Comparison of ENCODE assay signal across 31 cellular contexts in the genomic region with DNA sequence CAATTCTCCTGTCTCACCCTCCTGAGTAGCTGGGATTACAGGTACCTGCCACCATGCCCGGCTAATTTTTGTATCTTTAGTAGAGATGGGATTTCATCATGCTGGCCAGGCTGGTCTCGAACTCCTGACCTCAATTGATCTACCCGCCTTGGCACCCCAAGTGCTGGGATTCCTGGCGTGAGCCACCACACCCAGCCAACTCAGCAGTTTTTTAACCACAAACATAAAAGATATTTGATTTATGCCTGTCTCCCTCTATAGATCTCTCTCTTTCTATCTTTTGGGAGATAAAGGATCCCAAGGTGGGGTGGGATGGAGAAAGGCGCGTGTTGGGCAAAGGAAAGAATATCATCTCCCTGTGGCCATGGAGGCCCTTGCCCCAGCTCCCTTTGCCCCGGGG.
"Had no signal": no experiment of that assay in that cellular context is flagged by ENCODE, and none has a peak within 500 bp of the region (broad histone marks: within the 10 kb centered on the region; RNA-seq: fewer than 3 reads in every experiment).

No MANE protein-coding gene starts in this region.

- ATAC-seq: left colon; left lung; lower lobe of right lung; naive thymus-derived CD8-positive, alpha-beta T cell; pancreas; right cardiac atrium; stimulated activated naive CD8-positive, alpha-beta T cell treated with anti-CD3 and anti-CD28 coated beads, Interleukin-15, amount 100 ng/mL, for 72 hours had no signal

- H3K4me1 Mint-ChIP-seq: nephron, neural crest cell had no signal

- H3K4me3 ChIP-seq: left lung, lower lobe of right lung, pancreas, prostate gland, sigmoid colon, testis, thyroid gland, transverse colon, upper lobe of left lung, vagina had no signal

- H3K36me3 Mint-ChIP-seq: naive thymus-derived CD8-positive, alpha-beta T cell had no signal

- DNase-seq: hypothalamus; immature natural killer cell; kidney; left colon; left lung; lower lobe of right lung; mammary epithelial cell; mesenchymal stem cell; naive thymus-derived CD8-positive, alpha-beta T cell; nucleus accumbens; pancreas; posterior cingulate gyrus; retina; right cardiac atrium; sigmoid colon; small intestine; stimulated activated CD4-positive, alpha-beta T cell treated with anti-CD3 and anti-CD28 coated beads, Interleukin-1b, Interleukin-23, amount 100 ng/mL, for 48 hours; stimulated activated CD4-positive, alpha-beta T cell treated with anti-CD3 and anti-CD28 coated beads, Interleukin-2, amount 100 ng/mL, for 48 hours; stimulated activated CD4-positive, alpha-beta T cell treated with anti-CD3 and anti-CD28 coated beads, Interleukin-4, amount 100 ng/mL, for 4 hours; stimulated activated CD8-positive, alpha-beta memory T cell treated with anti-CD3 and anti-CD28 coated beads, Interleukin-4, amount 100 ng/mL, for 48 hours; stimulated activated naive CD4-positive, alpha-beta T cell; stimulated activated naive CD8-positive, alpha-beta T cell treated with anti-CD3 and anti-CD28 coated beads, Interleukin-15, amount 100 ng/mL, for 72 hours; testis; thyroid gland; transverse colon; upper lobe of left lung had no signal

- FAIRE-seq: islet of Langerhans, kidney, pancreas, small intestine had no signal

- H3K36me3 ChIP-seq: left lung, lower lobe of right lung, pancreas, thyroid gland, transverse colon, upper lobe of left lung, vagina had no signal

- H3K27ac Mint-ChIP-seq: naive thymus-derived CD8-positive, alpha-beta T cell; nephron; stimulated activated naive CD8-positive, alpha-beta T cell treated with anti-CD3 and anti-CD28 coated beads, Interleukin-15, amount 100 ng/mL, for 72 hours had no signal

- H3K9me3 Mint-ChIP-seq: immature natural killer cell; naive thymus-derived CD8-positive, alpha-beta T cell; neural crest cell; stimulated activated naive CD8-positive, alpha-beta T cell treated with anti-CD3 and anti-CD28 coated beads, Interleukin-15, amount 100 ng/mL, for 72 hours had no signal

- H3K4me1 ChIP-seq: left lung, lower lobe of right lung, prostate gland, sigmoid colon, testis, thyroid gland, transverse colon, vagina had no signal

- H3K27me3 Mint-ChIP-seq: naive thymus-derived CD8-positive, alpha-beta T cell; stimulated activated naive CD8-positive, alpha-beta T cell treated with anti-CD3 and anti-CD28 coated beads, Interleukin-15, amount 100 ng/mL, for 72 hours had no signal

- H3K27me3 ChIP-seq: left lung, pancreas, sigmoid colon, testis, thyroid gland, transverse colon, upper lobe of left lung, vagina had no signal

- H3K4me3 Mint-ChIP-seq: naive thymus-derived CD8-positive, alpha-beta T cell; nephron; neural crest cell; stimulated activated naive CD8-positive, alpha-beta T cell treated with anti-CD3 and anti-CD28 coated beads, Interleukin-15, amount 100 ng/mL, for 72 hours had no signal

- H3K9me3 ChIP-seq: left lung, lower lobe of right lung, pancreas, prostate gland, sigmoid colon, testis, thyroid gland, transverse colon, upper lobe of left lung, vagina had no signal

- H3K27ac ChIP-seq: left lung, lower lobe of right lung, pancreas, prostate gland, sigmoid colon, testis, thyroid gland, transverse colon, upper lobe of left lung, vagina had no signal
